Comparison of ENCODE assay signal across 21 cellular contexts in genomic region chr5:89351975-89352374, GRCh38.
DNase-seq lines count a peak whose midpoint lies in the region; ATAC-seq, FAIRE-seq and TF ChIP-seq lines count a peak whose summit lies in the region.
"Had no signal": no experiment of that assay in that cellular context is flagged by ENCODE, and none has a peak within 500 bp of the region (broad histone marks: within the 10 kb centered on the region; RNA-seq: fewer than 3 reads in every experiment).

No MANE protein-coding gene starts in this region.

- no peaks in the 10 kb centered on the region for H3K79me2 ChIP-seq in PC-3 (ENCODE audit: low read length)
- H3K79me2 ChIP-seq in smooth muscle cell (ENCODE audit: low read depth), result no peaks in the 10 kb centered on the region

- H3K27me3 ChIP-seq in PC-3 (ENCODE audit: low read length) (no peaks in the 10 kb centered on the region), smooth muscle cell (ENCODE audit: low read depth) (no peaks in the 10 kb centered on the region)
- H3K27me3 ChIP-seq: heart right ventricle, pancreas, spleen, upper lobe of left lung had no signal

- peaks cover 19% of the 10 kb centered on the region for H3K4me1 ChIP-seq in PC-3 (ENCODE audit: insufficient read depth, low read length)
- no peaks in the 10 kb centered on the region for H3K4me1 ChIP-seq in smooth muscle cell (ENCODE audit: low read depth)
- H3K4me1 ChIP-seq: heart right ventricle, pancreas, spleen, upper lobe of left lung had no signal

- TF ChIP-seq CTCF in PC-3 (conservative IDR thresholded peaks at IDR 0.05; ENCODE audit: low read depth, low read length) (no peak), epithelial cell of esophagus (IDR thresholded peaks at IDR 0.05; ENCODE audit: insufficient read depth, low read depth, low read length, missing control alignments) (no peak), smooth muscle cell (IDR thresholded peaks at IDR 0.05; ENCODE audit: borderline replicate concordance, insufficient read depth, poor library complexity, severe bottlenecking) (no peak)

- ATAC-seq in PC-3, result peak; percentile 81
- ATAC-seq: activated CD8-positive, alpha-beta T cell treated with anti-CD3 and anti-CD28 coated beads for 36 hours; heart right ventricle; pancreas had no signal

- FAIRE-seq in GM12892 (lab: Jason Lieb, UNC), result peak; percentile 5
- FAIRE-seq: GM12878, H1, pancreas had no signal

- no TSS peak for BruUV-seq in PC-3 (replicated peaks; lab: Mats Ljungman, UMichigan)

- intact Hi-C loops in PC-3 (cut with micrococcal nuclease), result no loop called here

- H3K9ac ChIP-seq in PC-3 (ENCODE audit: low read length) (peak overlapping the region; percentile 41; the same call in 1 of the 2 replicates), smooth muscle cell (ENCODE audit: low read depth) (no peak overlapping the region)

- POLR2A ChIA-PET in PC-3 (lab: Charles Lee; ENCODE audit: unreplicated experiment), result no interaction called here

- DNase-seq in GM12892 (ENCODE audit: insufficient read length) (no peak), PC-3 (peak; percentile 76), epithelial cell of esophagus (ENCODE audit: low read depth) (peak; percentile 49), smooth muscle cell (lab: John Stamatoyannopoulos, UW; ENCODE audit: unreplicated experiment) (no peak), NCI-H2029 (lab: John Stamatoyannopoulos, UW) (no peak), nucleus accumbens (lab: John Stamatoyannopoulos, UW) (no peak), KG1 (lab: John Stamatoyannopoulos, UW) (no peak)
- DNase-seq: activated CD8-positive, alpha-beta T cell treated with anti-CD3 and anti-CD28 coated beads for 36 hours; activated naive CD8-positive, alpha-beta T cell treated with anti-CD3 and anti-CD28 coated beads for 36 hours; Calu3; DMS79 treated with DMSO at 0.1 percent for 48 hours; heart right ventricle; NCI-H1417; NCI-H446 treated with DMSO at 0.1 percent for 48 hours; pancreas; spleen; substantia nigra; upper lobe of left lung had no signal

- H3K4me2 ChIP-seq in PC-3 (ENCODE audit: low read length), result peak overlapping the region; percentile 64
- no peak overlapping the region for H3K4me2 ChIP-seq in smooth muscle cell

- H4K20me1 ChIP-seq in PC-3 (ENCODE audit: low read length), result no peaks in the 10 kb centered on the region
- no peaks in the 10 kb centered on the region for H4K20me1 ChIP-seq in smooth muscle cell (ENCODE audit: low read depth)

- H3K36me3 ChIP-seq in PC-3 (ENCODE audit: low read depth, low read length), result no peaks in the 10 kb centered on the region
- H3K36me3 ChIP-seq in smooth muscle cell (ENCODE audit: low read depth), result no peaks in the 10 kb centered on the region
- H3K36me3 ChIP-seq: heart right ventricle, pancreas, spleen, upper lobe of left lung had no signal

- CTCF ChIA-PET in PC-3 (lab: Charles Lee), result no interaction called here

- no peaks in the 10 kb centered on the region for H3K9me2 ChIP-seq in PC-3 (replicated peaks; ENCODE audit: low read length)

- H3K27ac ChIP-seq in PC-3 (ENCODE audit: low read length) (peak overlapping the region; percentile 78), smooth muscle cell (ENCODE audit: low read depth) (peak overlapping the region; percentile 20)
- H3K27ac ChIP-seq: heart right ventricle, pancreas, spleen, upper lobe of left lung had no signal

- no peak for TF ChIP-seq POLR2A in GM12892 (IDR thresholded peaks at IDR 0.05; ENCODE audit: low read depth, low read length)

- H3F3A ChIP-seq in PC-3 (ENCODE audit: low read length, unreplicated experiment) (no peaks in the 10 kb centered on the region), smooth muscle cell (ENCODE audit: low read depth) (no peaks in the 10 kb centered on the region)

- no peak overlapping the region for H3K4me3 ChIP-seq in PC-3 (ENCODE audit: low read length)
- no peak overlapping the region for H3K4me3 ChIP-seq in epithelial cell of esophagus (ENCODE audit: low read length)
- no peak overlapping the region for H3K4me3 ChIP-seq in smooth muscle cell
- H3K4me3 ChIP-seq: GM12878, heart right ventricle, lung, pancreas, spleen, upper lobe of left lung had no signal

- H2AFZ ChIP-seq in PC-3 (ENCODE audit: low read length) (no peak overlapping the region), smooth muscle cell (ENCODE audit: low read depth) (no peak overlapping the region)

- no peaks in the 10 kb centered on the region for H3K9me3 ChIP-seq in PC-3 (ENCODE audit: low read length)
- H3K9me3 ChIP-seq in smooth muscle cell (replicated peaks; ENCODE audit: low read depth), result no peaks in the 10 kb centered on the region
- H3K9me3 ChIP-seq: heart right ventricle, pancreas, spleen, upper lobe of left lung had no signal

Comparison
In these comparisons a context has a peak if more than half of its experiments do, and no peak if none do; other contexts are left out.
1. DNase-seq: peak in PC-3 (single experiment) and epithelial cell of esophagus (single experiment); none in GM12892 (single experiment), smooth muscle cell (single experiment), NCI-H2029 (single experiment), nucleus accumbens (0 of 56) and KG1 (single experiment).